1 cellular context compared by ENCODE assay signal in the genomic region with DNA sequence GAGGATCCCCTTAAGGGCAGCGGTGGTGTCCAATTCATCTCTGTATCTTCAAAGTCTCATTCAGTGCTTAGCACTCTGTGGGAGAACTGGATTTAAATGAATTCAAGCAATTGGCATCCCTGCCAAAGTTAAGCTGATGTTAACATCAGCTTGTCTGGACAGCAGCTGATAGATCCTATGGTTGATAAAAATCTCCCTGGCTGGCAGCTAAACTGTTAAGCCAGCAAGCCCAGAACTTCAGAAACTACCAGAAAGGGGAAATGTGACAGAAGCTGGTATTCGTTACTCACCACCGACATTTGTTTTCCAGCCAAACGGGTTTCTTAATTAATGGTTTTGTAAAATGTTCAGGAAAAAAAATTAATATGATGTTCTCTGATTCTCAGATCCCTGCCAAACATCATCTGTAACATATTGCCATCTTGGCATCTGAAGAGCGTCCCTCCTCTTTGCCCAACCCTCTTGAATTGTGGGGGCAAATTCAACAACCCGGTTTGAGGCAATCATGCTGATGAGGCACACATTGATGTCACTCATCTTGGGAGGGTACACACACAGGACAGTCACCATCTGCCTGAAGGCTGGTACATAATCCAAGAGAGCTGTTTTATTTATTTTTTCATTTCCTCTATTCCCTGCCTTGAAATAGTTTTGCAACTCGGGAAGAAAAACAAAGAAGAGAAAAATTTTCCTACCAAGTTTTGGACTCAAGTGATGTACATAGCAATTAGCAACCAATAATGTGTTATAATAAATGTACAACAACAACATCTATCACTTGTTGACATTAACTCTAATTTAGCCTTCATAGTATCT.
TF ChIP-seq lines count a peak whose summit lies in the region.

No MANE protein-coding gene starts in this region.

TF ChIP-seq in SK-N-SH treated with all-trans-retinoic acid at 6 μM for 48 hours, 23 proteins besides CTCF, POLR2A, EP300 and RAD21 (continued from another document):
- TF ChIP-seq PATZ1 (CRISPR knock-in tag; IDR thresholded peaks at IDR 0.05; ENCODE audit: borderline replicate concordance), result no peak
- no peak for TF ChIP-seq TCF4 (CRISPR knock-in tag; IDR thresholded peaks at IDR 0.05; ENCODE audit: borderline replicate concordance)
- no peak for TF ChIP-seq PPARA (CRISPR knock-in tag; IDR thresholded peaks at IDR 0.05; ENCODE audit: borderline replicate concordance)
